Comparison of ENCODE assay signal across 8 cellular contexts in genomic region chr11:86068951-86069407, GRCh38. TPM values are rescaled to one million over a fixed set of nuclear protein-coding genes. Genes with fewer than 3 reads are reported as not detected.
DNase-seq lines count a peak whose midpoint lies in the region; ATAC-seq and TF ChIP-seq lines count a peak whose summit lies in the region.

Gene PICALM (minus strand): TSS chr11:86069084. CDS start chr11:86068780, 304 bp downstream.

- H3K4me2 ChIP-seq in osteoblast (ENCODE audit: insufficient read depth, low read length): peak within 1 kb of the TSS; percentile 83

- no peaks in the 10 kb centered on the region for H3K27me3 Mint-ChIP-seq in activated naive CD8-positive, alpha-beta T cell

- peaks cover 50% of the 10 kb centered on the region for H3K79me2 ChIP-seq in osteoblast (ENCODE audit: insufficient read depth, low read length)

- DNase-seq in GM10248 (ENCODE audit: extremely low spot score): peak; percentile 96
- peak; percentile 99 for DNase-seq in NCI-H1105 (lab: John Stamatoyannopoulos, UW)
- peak; percentile 98 for DNase-seq in SKM-1 treated with dmso at 0.1 percent for 144 hours (lab: John Stamatoyannopoulos, UW; ENCODE audit: unreplicated experiment)
- DNase-seq in glomerular visceral epithelial cell (ENCODE audit: extremely low spot score): peak; percentile 99
- peak; percentile 97 for DNase-seq in osteoblast (ENCODE audit: insufficient read length, low spot score, missing footprints)
- peak; percentile 96 for DNase-seq in thoracic aorta (ENCODE audit: low spot score)

- H3K4me1 ChIP-seq in osteoblast (ENCODE audit: insufficient read depth, low read length) (peaks cover 35% of the 10 kb centered on the region), thoracic aorta (ENCODE audit: control insufficient read depth in 1 of 2, low read depth in 2 of 2) (peaks cover 26% of the 10 kb centered on the region in 2 donors)

- no peaks in the 10 kb centered on the region for H3K27me3 ChIP-seq in osteoblast (ENCODE audit: insufficient read depth, low read length)
- H3K27me3 ChIP-seq in thoracic aorta (replicated peaks; ENCODE audit: insufficient read depth): no peaks in the 10 kb centered on the region

- H3K36me3 ChIP-seq in osteoblast (ENCODE audit: insufficient read depth, low read length) (no peaks in the 10 kb centered on the region), thoracic aorta (no peaks in the 10 kb centered on the region)

- H3K27ac ChIP-seq in osteoblast (ENCODE audit: low read depth, low read length): peak within 1 kb of the TSS; percentile 96
- H3K27ac ChIP-seq in thoracic aorta: peak within 1 kb of the TSS; percentile 98 to 99

- no peaks in the 10 kb centered on the region for H3K9me3 Mint-ChIP-seq in activated naive CD8-positive, alpha-beta T cell (ENCODE audit: low read depth)

- no peaks in the 10 kb centered on the region for H3K36me3 Mint-ChIP-seq in activated naive CD8-positive, alpha-beta T cell

- H3K9me3 ChIP-seq in osteoblast (ENCODE audit: low read depth, low read length) (no peaks in the 10 kb centered on the region), thoracic aorta (no peaks in the 10 kb centered on the region)

- CTCF ChIA-PET in GM10248 (lab: Yijun Ruan, JAX): interaction anchor here (0.9 to 3.0 kb wide), 19 partner anchors 10 to 223 kb away, joined by 3 to 16 read pairs (median 4); partner anchors contain the start of gene CCDC83

- POLR2A ChIA-PET in GM10248 (lab: Yijun Ruan, JAX): interaction anchor here (0.6 to 0.9 kb wide), 4 partner anchors 20 to 233 kb away, joined by 3 to 5 read pairs (median 3); no protein-coding TSS in a partner anchor

- H3K4me3 Mint-ChIP-seq in activated naive CD8-positive, alpha-beta T cell: peak within 1 kb of the TSS; percentile 96

- H2AFZ ChIP-seq in osteoblast (ENCODE audit: low read length): peak within 1 kb of the TSS; percentile 52

- H3K27ac Mint-ChIP-seq in activated naive CD8-positive, alpha-beta T cell: peak within 1 kb of the TSS; percentile 99

- peaks cover 39% of the 10 kb centered on the region for H4K20me1 ChIP-seq in osteoblast (ENCODE audit: insufficient read depth, low read length)

- H3K4me3 ChIP-seq in osteoblast (ENCODE audit: insufficient read depth, low read length) (peak within 1 kb of the TSS; percentile 91), thoracic aorta (peak within 1 kb of the TSS; percentile 81)

- ATAC-seq in HG02623 (IDR thresholded peaks at IDR 0.05; ENCODE audit: unreplicated experiment) (peak; percentile 86), thoracic aorta (ENCODE audit: insufficient number of reproducible peaks, low FRiP score, low read depth) (peak; percentile 82)

- H3K4me1 Mint-ChIP-seq in activated naive CD8-positive, alpha-beta T cell (ENCODE audit: low read depth): peaks cover 37% of the 10 kb centered on the region

- TF ChIP-seq CTCF in GM10248 (IDR thresholded peaks at IDR 0.05; ENCODE audit: control extremely low read depth, extremely low read depth, low read depth, missing control alignments): no peak
- TF ChIP-seq CTCF in osteoblast (IDR thresholded peaks at IDR 0.05; ENCODE audit: extremely low read depth, low read depth, low read length): no peak
- no peak for TF ChIP-seq CTCF in thoracic aorta (IDR thresholded peaks at IDR 0.05)

RNA-seq across cellular contexts. Expression of gene PICALM, which starts in this region (rescaled TPM):
- total RNA-seq in osteoblast: 313 and 324 TPM in 2 replicates
- 100 to 1,000 TPM; 395 to 488 TPM for total RNA-seq in thoracic aorta

Comparison
In these comparisons a context has a peak if more than half of its experiments do, and no peak if none do; other contexts are left out.
1. Peak in every context shown above with its lines: DNase-seq, ATAC-seq, H3K4me3 ChIP-seq and H3K27ac ChIP-seq.